In genomic region chr1:59976194-59977074, GRCh38 we compare ENCODE assay signal across 2 cellular contexts.
TF ChIP-seq lines count a peak whose summit lies in the region.

No MANE protein-coding gene starts in this region.

TF ChIP-seq in SK-N-SH, 30 proteins besides CTCF, POLR2A, EP300 and RAD21:
- TF ChIP-seq YY1 (IDR thresholded peaks at IDR 0.05; ENCODE audit: low read depth) (no peak), SMC3 (IDR thresholded peaks at IDR 0.05; ENCODE audit: low read depth, low read length) (peak; percentile 73)

TF ChIP-seq in GM12878, 131 proteins besides CTCF, POLR2A, EP300 and RAD21:
- peak; percentile 49; the same call in 1 of the 2 replicates for TF ChIP-seq SMC3 (IDR thresholded peaks at IDR 0.05; ENCODE audit: borderline replicate concordance, low read length)
- TF ChIP-seq ZNF687 (IDR thresholded peaks at IDR 0.05): no peak
